In genomic region chr19:12778905-12779161, GRCh38 we compare ENCODE assay signal across 9 cellular contexts. TPM values are rescaled to one million over a fixed set of nuclear protein-coding genes. Genes with fewer than 3 reads are reported as not detected.
DNase-seq lines count a peak whose midpoint lies in the region; ATAC-seq and TF ChIP-seq lines count a peak whose summit lies in the region.
"Had no signal": no experiment of that assay in that cellular context is flagged by ENCODE, and none has a peak within 500 bp of the region (broad histone marks: within the 10 kb centered on the region; RNA-seq: fewer than 3 reads in every experiment).

No MANE protein-coding gene starts in this region.

- H3K4me2 ChIP-seq in fibroblast of lung (ENCODE audit: extremely low read depth, insufficient read depth, low read length): peak overlapping the region; percentile 96

- 54 to 64% methylated on average over 6 of the region's 6 CpGs for WGBS in sigmoid colon, 2 donors

- ATAC-seq in T-helper 17 cell (no peak), GM19455 (IDR thresholded peaks at IDR 0.05; ENCODE audit: unreplicated experiment) (no peak)

- TF ChIP-seq POLR2A in sigmoid colon (IDR thresholded peaks at IDR 0.05): no peak

- peak overlapping the region; percentile 87 for H3K9ac ChIP-seq in fibroblast of lung (ENCODE audit: insufficient read depth, low read length)

- peaks cover 27% of the 10 kb centered on the region for H3K4me1 Mint-ChIP-seq in T-helper 17 cell

- peak overlapping the region; percentile 92 for H3K4me3 Mint-ChIP-seq in T-helper 17 cell

- H3K4me1 ChIP-seq in fibroblast of lung (ENCODE audit: control insufficient read depth, extremely low read depth, insufficient read depth, low read length) (peaks cover 42% of the 10 kb centered on the region), sigmoid colon (peaks cover 0 to 57% (median 47%) of the 10 kb centered on the region in 4 donors)

- H2AFZ ChIP-seq in fibroblast of lung (ENCODE audit: low read length): no peak overlapping the region

- DNase-seq in GM12864 (ENCODE audit: low read depth) (no peak), T-helper 17 cell (no peak), fibroblast of lung (ENCODE audit: low read depth in 2 of 2) (no peak), sigmoid colon (no peak), HEK293T (ENCODE audit: extremely low spot score) (no peak), glomerular visceral epithelial cell (ENCODE audit: extremely low spot score) (no peak), NCI-H2196 (lab: John Stamatoyannopoulos, UW; ENCODE audit: unreplicated experiment) (no peak)

- H3K36me3 Mint-ChIP-seq in T-helper 17 cell (ENCODE audit: low read depth): no peaks in the 10 kb centered on the region

- TF ChIP-seq CTCF in GM12864 (IDR thresholded peaks at IDR 0.05; ENCODE audit: low read depth, low read length, missing control alignments): no peak
- no peak for TF ChIP-seq CTCF in fibroblast of lung (conservative IDR thresholded peaks at IDR 0.05 in 1 of 2, IDR thresholded peaks at IDR 0.05 in 1 of 2; ENCODE audit: low read depth in 1 of 2, low read length in 2 of 2)
- no peak for TF ChIP-seq CTCF in sigmoid colon (IDR thresholded peaks at IDR 0.05)

- H3K27ac ChIP-seq in fibroblast of lung (ENCODE audit: insufficient read depth, low read length) (peak overlapping the region; percentile 94), sigmoid colon (peak overlapping the region; percentile 89 to 97 (median 94))

- POLR2A ChIA-PET in HEK293T (lab: Yijun Ruan, JAX): interaction anchor here (1.0 to 3.7 kb wide), 4 partner anchors 10 to 28 kb away, joined by 3 to 55 read pairs (median 4); partner anchors contain the start of genes JUNB and RNASEH2A

- CTCF ChIA-PET in HEK293T (lab: Yijun Ruan, JAX): interaction anchor here (0.6 to 3.3 kb wide), 8 partner anchors 9 to 1270 kb away, joined by 3 to 19 read pairs (median 6); partner anchors contain the start of gene JUNB

- H4K20me1 ChIP-seq in fibroblast of lung (ENCODE audit: control insufficient read depth, extremely low read depth, insufficient read depth, low read length): no peaks in the 10 kb centered on the region

- H3K27ac Mint-ChIP-seq in T-helper 17 cell: peak overlapping the region; percentile 96

- H3K4me3 ChIP-seq in GM12864 (ENCODE audit: low read depth, low read length) (peak overlapping the region; percentile 68), fibroblast of lung (replicated peaks in 1 of 4; ENCODE audit: control extremely low read depth in 1 of 4, insufficient read depth in 1 of 4, low read depth in 3 of 4, low read length in 4 of 4) (peak overlapping the region; percentile 52 to 70 (median 60)), sigmoid colon (peak overlapping the region in 3 of 4 donors; percentile 51 to 67 (median 58))

- no peaks in the 10 kb centered on the region for H3K36me3 ChIP-seq in fibroblast of lung (ENCODE audit: control insufficient read depth, insufficient read depth, low read length)
- no peaks in the 10 kb centered on the region for H3K36me3 ChIP-seq in sigmoid colon

- H3K27me3 ChIP-seq in fibroblast of lung (ENCODE audit: control insufficient read depth, insufficient read depth, low read length) (no peaks in the 10 kb centered on the region), sigmoid colon (no peaks in the 10 kb centered on the region)

- intact Hi-C loops in sigmoid colon (cut with DNase I): no loop called here

- no peaks in the 10 kb centered on the region for H3K79me2 ChIP-seq in fibroblast of lung (ENCODE audit: control insufficient read depth, insufficient read depth, low read length)

- no peaks in the 10 kb centered on the region for H3K27me3 Mint-ChIP-seq in T-helper 17 cell

- H3K9me3 ChIP-seq in T-helper 17 cell (ENCODE audit: control insufficient read depth, low read length, poor library complexity, severe bottlenecking) (no peaks in the 10 kb centered on the region), fibroblast of lung (ENCODE audit: control insufficient read depth, insufficient read depth, low read depth, low read length) (no peaks in the 10 kb centered on the region), sigmoid colon (no peaks in the 10 kb centered on the region)

- TF ChIP-seq EP300 in sigmoid colon (IDR thresholded peaks at IDR 0.05): no peak

TF ChIP-seq in HEK293T, 16 proteins besides CTCF, POLR2A, EP300 and RAD21:
- TF ChIP-seq ARNT (IDR thresholded peaks at IDR 0.05): no peak
- no peak for TF ChIP-seq L3MBTL2 (conservative IDR thresholded peaks at IDR 0.05)
- TF ChIP-seq FOXA1 (IDR thresholded peaks at IDR 0.05): no peak
- TF ChIP-seq ELF4 (IDR thresholded peaks at IDR 0.05): no peak
- TF ChIP-seq HDGF (IDR thresholded peaks at IDR 0.05; ENCODE audit: borderline replicate concordance): no peak
- no peak for TF ChIP-seq ZNF384 (IDR thresholded peaks at IDR 0.05)
- no peak for TF ChIP-seq TARDBP (IDR thresholded peaks at IDR 0.05)
- TF ChIP-seq NFRKB (IDR thresholded peaks at IDR 0.05): no peak
- TF ChIP-seq SUZ12 (IDR thresholded peaks at IDR 0.05): no peak

RNA-seq across cellular contexts. Expression of gene HOOK2, which starts 3.5 kb away (rescaled TPM):
- total RNA-seq in T-helper 17 cell: 10 to 100 TPM; 14.9 to 19.3 TPM
- 16.4 and 26.6 TPM in 2 replicates for total RNA-seq in fibroblast of lung
- 6.6 TPM in 2 replicates for polyA plus RNA-seq in fibroblast of lung
- polyA plus RNA-seq in fibroblast of lung (2012): 9.9 and 10.9 TPM in 2 replicates
- 4.9 and 6.9 TPM in 2 replicates for polyA minus RNA-seq in fibroblast of lung (ENCODE audit: low replicate concordance)
- 10 to 100 TPM; 10.2 to 37.9 (median 12.7) TPM for total RNA-seq in sigmoid colon
- 10 to 100 TPM; 36.0 to 80.4 (median 42.1) TPM for polyA plus RNA-seq in sigmoid colon

RNA-seq across cellular contexts. Expression of gene JUNB, which starts 12.5 kb away (rescaled TPM):
- total RNA-seq in T-helper 17 cell: 1,000 to 10,000 TPM; 1,500 to 1,584 TPM
- 108 and 118 TPM in 2 replicates for total RNA-seq in fibroblast of lung
- polyA plus RNA-seq in fibroblast of lung: 20.2 and 93.3 TPM in 2 replicates
- 42.3 and 166 TPM in 2 replicates for polyA plus RNA-seq in fibroblast of lung (2012)
- polyA minus RNA-seq in fibroblast of lung (ENCODE audit: low replicate concordance): 11.2 and 12.8 TPM in 2 replicates
- 1,000 to 10,000 TPM in 1 of 4 donors, 100 to 1,000 TPM in 3; 125 to 1,252 (median 504) TPM for total RNA-seq in sigmoid colon
- polyA plus RNA-seq in sigmoid colon: 100 to 1,000 TPM in 2 of 3 donors, 10 to 100 TPM in 1; 91.6 to 289 (median 249) TPM

RNA-seq across cellular contexts. Expression of gene PRDX2, which starts 22.8 kb away (rescaled TPM):
- total RNA-seq in T-helper 17 cell: 10 to 100 TPM; 92.6 to 97.0 TPM
- 166 and 228 TPM in 2 replicates for total RNA-seq in fibroblast of lung
- 186 and 294 TPM in 2 replicates for polyA plus RNA-seq in fibroblast of lung
- polyA plus RNA-seq in fibroblast of lung (2012): 216 and 316 TPM in 2 replicates
- polyA minus RNA-seq in fibroblast of lung (ENCODE audit: low replicate concordance): 512 and 667 TPM in 2 replicates
- 100 to 1,000 TPM; 248 to 312 (median 264) TPM for total RNA-seq in sigmoid colon
- polyA plus RNA-seq in sigmoid colon: 100 to 1,000 TPM; 277 to 379 (median 284) TPM

RNA-seq across cellular contexts. Expression of gene THSD8, which starts 23.0 kb away (rescaled TPM):
- total RNA-seq in T-helper 17 cell (1 to 10 TPM in 1 of 2 donors, under 1 TPM in 1; 0.85 to 3.0 TPM), fibroblast of lung (0.51 TPM in 1 of 2 replicates, not detected in the other), sigmoid colon (not detected)
- polyA plus RNA-seq in fibroblast of lung (2.8 TPM in 1 of 2 replicates, not detected in the other), sigmoid colon (1 to 10 TPM in 2 of 3 donors, not detected in 1; 2.5 to 2.8 TPM)
- 6.9 and 25.0 TPM in 2 replicates for polyA plus RNA-seq in fibroblast of lung (2012)
- polyA minus RNA-seq in fibroblast of lung (ENCODE audit: low replicate concordance): 4.7 and 18.1 TPM in 2 replicates
- total RNA-seq: myocyte had no signal

RNA-seq across cellular contexts. Expression of gene BEST2, which starts 27.2 kb away (rescaled TPM):
- total RNA-seq in T-helper 17 cell (not detected), fibroblast of lung (not detected in 2 replicates), sigmoid colon (under 1 TPM in 1 of 4 donors, not detected in 3; 0.36 TPM)
- polyA plus RNA-seq in fibroblast of lung (not detected in 2 replicates), sigmoid colon (10 to 100 TPM; 44.4 to 50.0 (median 45.8) TPM)
- polyA plus RNA-seq in fibroblast of lung (2012): 0.06 TPM in 1 of 2 replicates, not detected in the other
- 0.78 TPM in 1 of 2 replicates, not detected in the other for polyA minus RNA-seq in fibroblast of lung (ENCODE audit: low replicate concordance)
